25 cellular contexts compared by ENCODE assay signal in genomic region chr7:724298-724697, GRCh38.
"Had no signal": no experiment of that assay in that cellular context is flagged by ENCODE, and none has a peak within 500 bp of the region (broad histone marks: within the 10 kb centered on the region; RNA-seq: fewer than 3 reads in every experiment).

No MANE protein-coding gene starts in this region.

- H3K27ac ChIP-seq: breast epithelium, esophagus muscularis mucosa, heart right ventricle, parathyroid adenoma, spleen, tibial artery, uterus had no signal

- DNase-seq: activated CD4-positive, alpha-beta T cell treated with anti-CD3 and anti-CD28 coated beads, Interleukin-2, amount 10 ng/mL, durations not matched to agents 24 days and 14 days; activated CD4-positive, CD25-positive, alpha-beta regulatory T cell; activated CD8-positive, alpha-beta T cell treated with anti-CD3 and anti-CD28 coated beads for 36 hours; activated gamma-delta T cell; activated T-cell treated with anti-CD3 and anti-CD28 coated beads, Interleukin-2, amount 50 U/mL, for 72 hours; aorta; effector CD8-positive, alpha-beta T cell; heart right ventricle; immature natural killer cell; kidney glomerular epithelial cell; left ventricle myocardium superior; mucosa of descending colon; naive B cell; spleen; stimulated activated CD8-positive, alpha-beta memory T cell treated with anti-CD3 and anti-CD28 coated beads, Interleukin-4, amount 100 ng/mL, for 48 hours; stimulated activated naive CD4-positive, alpha-beta T cell treated with Interleukin-2 at 50 U/mL for 16 hours; substantia nigra; T1000; tibial artery; uterus had no signal

- H3K4me3 Mint-ChIP-seq: dendritic cell treated with granulocyte-macrophage colony-stimulating factor and Interleukin-4, amounts not matched to agents 40 ng/mL and 50 ng/mL, for 4 days had no signal

- H3K36me3 ChIP-seq: breast epithelium, uterus had no signal

- H3K4me3 ChIP-seq: breast epithelium, esophagus muscularis mucosa, heart right ventricle, mucosa of descending colon, spleen, tibial artery, uterus had no signal

- H3K9me3 ChIP-seq: breast epithelium, esophagus muscularis mucosa, mucosa of descending colon, tibial artery, uterus had no signal

- H3K27me3 ChIP-seq: breast epithelium, esophagus muscularis mucosa, heart right ventricle, spleen, tibial artery, uterus had no signal

- H3K27ac Mint-ChIP-seq: activated CD4-positive, alpha-beta T cell treated with anti-CD3 and anti-CD28 coated beads, Interleukin-2, amount 10 ng/mL, durations not matched to agents 24 days and 14 days; activated CD8-positive, alpha-beta T cell treated with anti-CD3 and anti-CD28 coated beads for 36 hours; dendritic cell treated with granulocyte-macrophage colony-stimulating factor and Interleukin-4, amounts not matched to agents 40 ng/mL and 50 ng/mL, for 4 days; immature natural killer cell; memory B cell had no signal

- ATAC-seq: activated CD8-positive, alpha-beta T cell treated with anti-CD3 and anti-CD28 coated beads for 36 hours; activated T-cell treated with anti-CD3 and anti-CD28 coated beads, Interleukin-2, amount 50 U/mL, for 72 hours; heart right ventricle; left ventricle myocardium superior; mucosa of descending colon had no signal

- H3K27me3 Mint-ChIP-seq: activated CD4-positive, alpha-beta T cell treated with anti-CD3 and anti-CD28 coated beads, Interleukin-2, amount 10 ng/mL, durations not matched to agents 24 days and 14 days; activated CD8-positive, alpha-beta T cell treated with anti-CD3 and anti-CD28 coated beads for 36 hours; dendritic cell treated with granulocyte-macrophage colony-stimulating factor and Interleukin-4, amounts not matched to agents 40 ng/mL and 50 ng/mL, for 4 days; memory B cell; naive B cell had no signal

- H2AFZ ChIP-seq: parathyroid adenoma had no signal
